ENCODE assay signal across 1 cellular context in the genomic region with DNA sequence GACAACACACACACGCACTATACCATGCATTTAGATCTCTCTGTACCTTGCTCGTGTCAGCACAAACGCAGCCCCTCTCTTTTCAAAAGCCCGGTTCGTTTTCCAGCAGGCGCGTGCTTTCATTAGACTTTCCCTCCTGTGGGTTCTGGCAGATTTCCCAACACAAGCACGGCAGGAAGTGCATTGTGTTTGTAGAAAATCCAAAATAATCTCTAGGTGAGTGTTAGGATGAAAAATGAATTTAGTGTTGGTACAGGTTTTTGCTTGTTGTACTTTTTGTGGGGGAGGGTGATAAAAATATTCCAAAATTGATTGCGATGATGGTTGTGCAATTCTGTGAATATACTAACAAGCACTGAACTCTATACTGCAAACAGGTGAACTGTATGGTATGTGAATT.
TF ChIP-seq lines count a peak whose summit lies in the region.

No MANE protein-coding gene starts in this region.

TF ChIP-seq in Ishikawa, 13 proteins besides CTCF, POLR2A, EP300 and RAD21 (continued from another document):
- TF ChIP-seq, protein P1, sequence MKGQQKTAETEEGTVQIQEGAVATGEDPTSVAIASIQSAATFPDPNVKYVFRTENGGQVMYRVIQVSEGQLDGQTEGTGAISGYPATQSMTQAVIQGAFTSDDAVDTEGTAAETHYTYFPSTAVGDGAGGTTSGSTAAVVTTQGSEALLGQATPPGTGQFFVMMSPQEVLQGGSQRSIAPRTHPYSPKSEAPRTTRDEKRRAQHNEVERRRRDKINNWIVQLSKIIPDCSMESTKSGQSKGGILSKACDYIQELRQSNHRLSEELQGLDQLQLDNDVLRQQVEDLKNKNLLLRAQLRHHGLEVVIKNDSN (IDR thresholded peaks at IDR 0.05), result no peak
- TF ChIP-seq TEAD4 (IDR thresholded peaks at IDR 0.05) (peak; percentile 38; the same call in 1 of the 2 replicates), YY1 (IDR thresholded peaks at IDR 0.05; ENCODE audit: low read depth) (no peak), EGR1 (IDR thresholded peaks at IDR 0.05) (no peak), FOXM1 (IDR thresholded peaks at IDR 0.05; ENCODE audit: borderline replicate concordance, low read depth) (no peak), ZBTB7A (IDR thresholded peaks at IDR 0.05; ENCODE audit: low read depth) (no peak), CREB1 (IDR thresholded peaks at IDR 0.05; ENCODE audit: low read depth) (no peak)
- TF ChIP-seq, protein P2, sequence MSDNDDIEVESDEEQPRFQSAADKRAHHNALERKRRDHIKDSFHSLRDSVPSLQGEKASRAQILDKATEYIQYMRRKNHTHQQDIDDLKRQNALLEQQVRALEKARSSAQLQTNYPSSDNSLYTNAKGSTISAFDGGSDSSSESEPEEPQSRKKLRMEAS (IDR thresholded peaks at IDR 0.05), result peak; percentile 91
